In the genomic region with DNA sequence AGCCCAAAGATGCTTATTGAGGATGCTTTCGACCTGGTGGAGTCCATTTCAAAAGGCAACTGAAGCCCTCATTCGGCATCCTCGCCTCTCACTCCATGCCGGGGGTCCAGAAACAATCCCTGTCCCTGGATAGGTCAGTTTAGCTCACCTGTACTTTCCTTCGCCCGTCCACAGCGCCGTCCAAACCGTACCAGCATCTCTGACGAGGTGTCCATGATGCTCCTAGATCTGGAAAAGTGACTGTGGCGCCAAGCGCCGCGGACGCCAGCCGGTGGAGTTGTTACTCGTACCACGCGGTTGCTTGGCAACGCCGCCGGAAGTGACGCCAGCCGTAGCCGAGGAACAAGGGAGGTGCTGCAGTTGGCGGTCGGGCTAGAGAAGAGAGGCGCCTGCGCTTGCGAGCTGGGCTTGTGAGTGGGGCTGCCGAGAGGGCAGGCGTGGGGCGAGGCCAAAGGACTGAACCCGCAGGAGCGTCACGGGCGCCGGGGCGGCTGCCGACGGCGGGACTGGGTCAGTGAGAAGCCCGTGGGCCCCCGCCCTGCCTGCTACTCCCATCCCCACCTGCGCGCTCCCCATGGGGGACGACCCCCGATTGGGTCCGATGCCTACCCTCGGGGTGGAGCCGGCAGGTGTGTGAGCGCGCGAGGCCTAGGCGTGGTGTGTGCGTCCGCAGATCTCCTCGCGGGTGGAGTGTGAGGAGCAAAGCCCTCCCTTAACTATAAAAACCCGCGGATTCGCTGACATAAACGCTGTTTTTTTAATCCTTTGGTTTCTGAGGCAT, we compare ENCODE assay signal across 8 cellular contexts. TPM values are rescaled to one million over a fixed set of nuclear protein-coding genes. Genes with fewer than 3 reads are reported as not detected.
A peak's percentile ranks its signal among the peaks of the same experiment; 100 is the strongest.
DNase-seq lines count a peak whose midpoint lies in the region; ATAC-seq lines count a peak whose summit lies in the region.

CFAP210 (minus strand) TSS at position 293 of the 781 bp plus-strand sequence; CDS start at position 215, 78 bp downstream.
A gene with protein sequence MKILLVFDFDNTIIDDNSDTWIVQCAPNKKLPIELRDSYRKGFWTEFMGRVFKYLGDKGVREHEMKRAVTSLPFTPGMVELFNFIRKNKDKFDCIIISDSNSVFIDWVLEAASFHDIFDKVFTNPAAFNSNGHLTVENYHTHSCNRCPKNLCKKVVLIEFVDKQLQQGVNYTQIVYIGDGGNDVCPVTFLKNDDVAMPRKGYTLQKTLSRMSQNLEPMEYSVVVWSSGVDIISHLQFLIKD (plus strand): TSS at position 357 of the 781 bp plus-strand sequence. CDS start 6,503 bp downstream, outside the sequence.

- POLR2A ChIA-PET in activated CD4-positive, alpha-beta T cell treated with anti-CD3 and anti-CD28 coated beads, Interleukin-2, amount 10 ng/mL, durations not matched to agents 7 days and 5 days (lab: Charles Lee): no interaction called here

- peaks cover 22% of the 10 kb centered on the region for H3K27me3 Mint-ChIP-seq in activated CD4-positive, alpha-beta T cell treated with anti-CD3 and anti-CD28 coated beads, Interleukin-2, amount 10 ng/mL, durations not matched to agents 7 days and 5 days

- H3K4me3 Mint-ChIP-seq in activated CD4-positive, alpha-beta T cell treated with anti-CD3 and anti-CD28 coated beads, Interleukin-2, amount 10 ng/mL, durations not matched to agents 7 days and 5 days: peak within 1 kb of the TSS; percentile 76

- CTCF ChIA-PET in activated CD4-positive, alpha-beta T cell treated with anti-CD3 and anti-CD28 coated beads, Interleukin-2, amount 10 ng/mL, durations not matched to agents 7 days and 5 days (lab: Charles Lee): interaction anchor here (1.0 to 1.7 kb wide), 3 partner anchors 8 to 46 kb away, joined by 3 to 4 read pairs (median 3); no protein-coding TSS in a partner anchor

- H3K9me3 Mint-ChIP-seq in activated CD4-positive, alpha-beta T cell treated with anti-CD3 and anti-CD28 coated beads, Interleukin-2, amount 10 ng/mL, durations not matched to agents 7 days and 5 days: peaks cover 10% of the 10 kb centered on the region

- peak; percentile 69 to 98 (median 92) for DNase-seq in C1 segment of cervical spinal cord (lab: John Stamatoyannopoulos, UW)
- peak; percentile 92 for DNase-seq in NCI-H526 treated with DMSO at 0.1 percent for 48 hours (lab: John Stamatoyannopoulos, UW)
- peak; percentile 99 for DNase-seq in activated CD4-positive, alpha-beta T cell treated with anti-CD3 and anti-CD28 coated beads, Interleukin-2, amount 10 ng/mL, durations not matched to agents 7 days and 5 days
- peak; percentile 95 for DNase-seq in dedifferentiated amniotic fluid mesenchymal stem cell (ENCODE audit: extremely low spot score)
- DNase-seq in left kidney (ENCODE audit: low read depth, low spot score): peak; percentile 99
- DNase-seq in stimulated activated CD4-positive, alpha-beta T cell treated with anti-CD3 and anti-CD28 coated beads, Interleukin-1b, Interleukin-23, amount 100 ng/mL, for 48 hours: peak; percentile 98

- H3K27ac Mint-ChIP-seq in activated CD4-positive, alpha-beta T cell treated with anti-CD3 and anti-CD28 coated beads, Interleukin-2, amount 10 ng/mL, durations not matched to agents 7 days and 5 days: peak within 1 kb of the TSS; percentile 92

- H3K36me3 Mint-ChIP-seq in activated CD4-positive, alpha-beta T cell treated with anti-CD3 and anti-CD28 coated beads, Interleukin-2, amount 10 ng/mL, durations not matched to agents 7 days and 5 days (ENCODE audit: low read depth): peaks cover 10% of the 10 kb centered on the region

- ATAC-seq in GM19351 (IDR thresholded peaks at IDR 0.05; ENCODE audit: unreplicated experiment) (peak; percentile 98), HG03520 (IDR thresholded peaks at IDR 0.05; ENCODE audit: unreplicated experiment) (peak; percentile 98)

- peaks cover 34% of the 10 kb centered on the region for H3K4me1 Mint-ChIP-seq in activated CD4-positive, alpha-beta T cell treated with anti-CD3 and anti-CD28 coated beads, Interleukin-2, amount 10 ng/mL, durations not matched to agents 7 days and 5 days

RNA-seq across cellular contexts. Expression of gene CFAP210, which starts in this region (rescaled TPM):
- not detected for total RNA-seq in activated CD4-positive, alpha-beta T cell treated with anti-CD3 and anti-CD28 coated beads, Interleukin-2, amount 10 ng/mL, durations not matched to agents 7 days and 5 days

RNA-seq across cellular contexts. Expression of the second gene that starts in this region (rescaled TPM):
- 1 to 10 TPM; 2.7 to 3.0 TPM for total RNA-seq in activated CD4-positive, alpha-beta T cell treated with anti-CD3 and anti-CD28 coated beads, Interleukin-2, amount 10 ng/mL, durations not matched to agents 7 days and 5 days

Comparison
In these comparisons a context has a peak if more than half of its experiments do, and no peak if none do; other contexts are left out.
1. Peak in every context shown above with its lines: DNase-seq and ATAC-seq.